In genomic region chr9:135480071-135480941, GRCh38 we compare ENCODE assay signal across 8 cellular contexts. TPM values are rescaled to one million over a fixed set of nuclear protein-coding genes. Genes with fewer than 3 reads are reported as not detected.
DNase-seq lines count a peak whose midpoint lies in the region; ATAC-seq, FAIRE-seq and TF ChIP-seq lines count a peak whose summit lies in the region.

No MANE protein-coding gene starts in this region.

- H3K36me3 ChIP-seq in OCI-LY1 (ENCODE audit: insufficient read depth, low read length) (no peaks in the 10 kb centered on the region), mesendoderm (ENCODE audit: control insufficient read depth, insufficient read depth, low read length) (peaks cover 5% of the 10 kb centered on the region)

- H2AK5ac ChIP-seq in mesendoderm (ENCODE audit: low read length), result no peak overlapping the region

- H3K4ac ChIP-seq in mesendoderm (ENCODE audit: low read depth, low read length), result peak overlapping the region; percentile 77

- H2BK120ac ChIP-seq in mesendoderm (ENCODE audit: low read depth, low read length), result peak overlapping the region; percentile 29

- H4K20me1 ChIP-seq in OCI-LY1 (ENCODE audit: insufficient read depth, low read length), result no peaks in the 10 kb centered on the region

- H3K4me2 ChIP-seq in OCI-LY1 (ENCODE audit: low read length) (peak overlapping the region; percentile 62), mesendoderm (ENCODE audit: low read length) (peak overlapping the region; percentile 80)

- H3K4me1 ChIP-seq in OCI-LY1 (ENCODE audit: insufficient read depth, low read length, severe bottlenecking), result no peaks in the 10 kb centered on the region
- H3K4me1 ChIP-seq in mesendoderm (ENCODE audit: control insufficient read depth, low read depth, low read length), result no peaks in the 10 kb centered on the region

- H3K4me3 ChIP-seq in OCI-LY1 (ENCODE audit: low read depth, low read length, poor library complexity, severe bottlenecking) (peak overlapping the region; percentile 42), mesendoderm (ENCODE audit: low read length) (peak overlapping the region; percentile 81)

- peak overlapping the region; percentile 94 for H3K18ac ChIP-seq in mesendoderm (ENCODE audit: low read length)

- peaks cover 3% of the 10 kb centered on the region for H3K79me1 ChIP-seq in mesendoderm (ENCODE audit: low read length)

- H3K4me1 Mint-ChIP-seq in effector memory CD8-positive, alpha-beta T cell (ENCODE audit: low read depth in 2 of 2), result peaks cover 4 to 5% of the 10 kb centered on the region in 2 donors

- no peak for FAIRE-seq in urothelium cell line (lab: Jason Lieb, UNC)

- no peaks in the 10 kb centered on the region for H3K36me3 Mint-ChIP-seq in effector memory CD8-positive, alpha-beta T cell (ENCODE audit: insufficient read depth)

- peak; percentile 9 for DNase-seq in activated naive CD4-positive, alpha-beta T cell treated with Interleukin-2 at 50 U/mL for 16 hours
- DNase-seq in activated naive CD4-positive, alpha-beta T cell (lab: John Stamatoyannopoulos, UW), result no peak
- DNase-seq in effector memory CD8-positive, alpha-beta T cell, result no peak
- DNase-seq in mesendoderm (peak; percentile 75), urothelium cell line (ENCODE audit: low spot score) (peak; percentile 63)

- no peaks in the 10 kb centered on the region for H3K9me3 ChIP-seq in OCI-LY1 (ENCODE audit: low read length)

- no peaks in the 10 kb centered on the region for H3K79me2 ChIP-seq in OCI-LY1 (ENCODE audit: insufficient read depth, low read length)
- peaks cover 3% of the 10 kb centered on the region for H3K79me2 ChIP-seq in mesendoderm (ENCODE audit: control insufficient read depth, insufficient read depth, low read length)

- H3K9me3 Mint-ChIP-seq in effector memory CD8-positive, alpha-beta T cell, result no peaks in the 10 kb centered on the region

- no peak overlapping the region for H3K27ac Mint-ChIP-seq in effector memory CD8-positive, alpha-beta T cell

- H4K8ac ChIP-seq in mesendoderm (ENCODE audit: low read depth, low read length), result peak overlapping the region; percentile 87

- H3K23ac ChIP-seq in mesendoderm (ENCODE audit: low read length), result peak overlapping the region; percentile 89

- H2BK5ac ChIP-seq in mesendoderm (ENCODE audit: low read length), result no peak overlapping the region

- no peak overlapping the region for H2AFZ ChIP-seq in OCI-LY1 (ENCODE audit: low read length)

- H3K9me2 ChIP-seq in OCI-LY1 (ENCODE audit: low read depth, low read length), result no peaks in the 10 kb centered on the region

- H3K4me3 Mint-ChIP-seq in effector memory CD8-positive, alpha-beta T cell, result peak overlapping the region; percentile 38 to 52

- no peaks in the 10 kb centered on the region for H3F3A ChIP-seq in OCI-LY1 (ENCODE audit: insufficient read depth, low read length)

- H4K5ac ChIP-seq in mesendoderm (ENCODE audit: low read length), result no peak overlapping the region

- H3K27ac ChIP-seq in OCI-LY1 (ENCODE audit: low read depth, low read length, poor library complexity, severe bottlenecking), result no peak overlapping the region
- peak overlapping the region; percentile 27 for H3K27ac ChIP-seq in mesendoderm (ENCODE audit: low read depth, low read length)

- H3K9ac ChIP-seq in OCI-LY1 (ENCODE audit: low read length), result no peak overlapping the region; the same call in 1 of the 2 replicates
- peak overlapping the region; percentile 95 for H3K9ac ChIP-seq in mesendoderm (ENCODE audit: low read length)

- H2BK15ac ChIP-seq in mesendoderm (replicated peaks; ENCODE audit: low read depth), result no peak overlapping the region

- peak overlapping the region; percentile 94 for H3K56ac ChIP-seq in mesendoderm (ENCODE audit: low read length)

- no peak for TF ChIP-seq CTCF in OCI-LY1 (IDR thresholded peaks at IDR 0.05; ENCODE audit: low read length)

- no CpG with 5 or more reads among the region's 76 CpGs for WGBS in mesendoderm (ENCODE audit: extremely low coverage, insufficient coverage, low lambda C conversion rate)

- peaks cover 36 to 69% of the 10 kb centered on the region in 2 donors for H3K27me3 Mint-ChIP-seq in effector memory CD8-positive, alpha-beta T cell

- peak; percentile 48 for ATAC-seq in effector memory CD8-positive, alpha-beta T cell (replicated peaks)
- ATAC-seq in HG03095 (IDR thresholded peaks at IDR 0.05; ENCODE audit: unreplicated experiment) (no peak), HG03442 (IDR thresholded peaks at IDR 0.05; ENCODE audit: unreplicated experiment) (no peak)

- H3K27me3 ChIP-seq in OCI-LY1 (ENCODE audit: insufficient read depth, low read length), result no peaks in the 10 kb centered on the region; the same call in 1 of the 2 replicates
- H3K27me3 ChIP-seq in mesendoderm (ENCODE audit: insufficient read depth, low read length, poor library complexity), result no peaks in the 10 kb centered on the region

RNA-seq across cellular contexts. Expression of gene PPP1R26, which starts 0.7 kb away (rescaled TPM):
- polyA plus RNA-seq in mesendoderm (2013, experiment 1 of 2), result 8.3 TPM
- 8.7 TPM for polyA plus RNA-seq in mesendoderm (2013, experiment 2 of 2)

RNA-seq across cellular contexts. Expression of gene MRPS2, which starts 20.2 kb away (rescaled TPM):
- 151 TPM for polyA plus RNA-seq in mesendoderm (2013, experiment 1 of 2)
- polyA plus RNA-seq in mesendoderm (2013, experiment 2 of 2), result 158 TPM

RNA-seq across cellular contexts. Expression of gene LCN1, which starts 40.9 kb away (rescaled TPM):
- polyA plus RNA-seq in mesendoderm (2013, experiment 1 of 2), result not detected
- 0.10 TPM for polyA plus RNA-seq in mesendoderm (2013, experiment 2 of 2)

Comparison
In these comparisons a context has a peak if more than half of its experiments do, and no peak if none do; other contexts are left out.
1. DNase-seq: peak in activated naive CD4-positive, alpha-beta T cell treated with Interleukin-2 at 50 U/mL for 16 hours (single experiment), mesendoderm (single experiment) and urothelium cell line (single experiment); none in activated naive CD4-positive, alpha-beta T cell (0 of 4) and effector memory CD8-positive, alpha-beta T cell (0 of 3).